ENCODE assay signal across 8 cellular contexts in genomic region chrX:23952984-23953907, GRCh38. TPM values are rescaled to one million over a fixed set of nuclear protein-coding genes. Genes with fewer than 3 reads are reported as not detected.
DNase-seq lines count a peak whose midpoint lies in the region; ATAC-seq and TF ChIP-seq lines count a peak whose summit lies in the region.

No MANE protein-coding gene starts in this region.

- peaks cover under 1% of the 10 kb centered on the region for H3K36me3 Mint-ChIP-seq in activated T-cell treated with anti-CD3 and anti-CD28 coated beads, Interleukin-2, amount 50 U/mL, for 4 hours (ENCODE audit: insufficient read depth)
- no peaks in the 10 kb centered on the region for H3K36me3 Mint-ChIP-seq in mesothelial cell of epicardium

- DNase-seq in NCI-H2227 (lab: John Stamatoyannopoulos, UW; ENCODE audit: unreplicated experiment) = peak; percentile 31
- DNase-seq in activated T-cell treated with anti-CD3 and anti-CD28 coated beads, Interleukin-2, amount 50 U/mL, for 4 hours = peak; percentile 20
- no peak for DNase-seq in mesothelial cell of epicardium (ENCODE audit: low spot score in 2 of 2, unreplicated experiment in 2 of 2)
- DNase-seq in DMS53 (lab: John Stamatoyannopoulos, UW) = no peak
- DNase-seq in NCI-H2171 treated with DMSO at 0.1 percent for 48 hours (lab: John Stamatoyannopoulos, UW) = no peak
- DNase-seq in COLO829 (ENCODE audit: low spot score) = no peak

- peaks cover 17% of the 10 kb centered on the region for H3K4me1 Mint-ChIP-seq in activated T-cell treated with anti-CD3 and anti-CD28 coated beads, Interleukin-2, amount 50 U/mL, for 4 hours (ENCODE audit: low read depth)
- peaks cover 22% of the 10 kb centered on the region for H3K4me1 Mint-ChIP-seq in mesothelial cell of epicardium

- no peak for TF ChIP-seq CTCF in mesothelial cell of epicardium (IDR thresholded peaks at IDR 0.05; ENCODE audit: unreplicated experiment)

- H3K27ac Mint-ChIP-seq in mesothelial cell of epicardium = peak overlapping the region; percentile 78

- no peaks in the 10 kb centered on the region for H3K27me3 Mint-ChIP-seq in activated T-cell treated with anti-CD3 and anti-CD28 coated beads, Interleukin-2, amount 50 U/mL, for 4 hours (ENCODE audit: low read depth)
- no peaks in the 10 kb centered on the region for H3K27me3 Mint-ChIP-seq in mesothelial cell of epicardium (ENCODE audit: low read depth)

- H3K9me3 Mint-ChIP-seq in activated T-cell treated with anti-CD3 and anti-CD28 coated beads, Interleukin-2, amount 50 U/mL, for 4 hours = no peaks in the 10 kb centered on the region
- H3K9me3 Mint-ChIP-seq in mesothelial cell of epicardium = no peaks in the 10 kb centered on the region

- peak overlapping the region; percentile 81 for H3K4me3 Mint-ChIP-seq in activated T-cell treated with anti-CD3 and anti-CD28 coated beads, Interleukin-2, amount 50 U/mL, for 4 hours
- H3K4me3 Mint-ChIP-seq in mesothelial cell of epicardium = no peak overlapping the region

- ATAC-seq in GM18873 (IDR thresholded peaks at IDR 0.05; ENCODE audit: low FRiP score, unreplicated experiment) (peak; percentile 87), HG02852 (IDR thresholded peaks at IDR 0.05; ENCODE audit: unreplicated experiment) (peak; percentile 96)
- ATAC-seq in activated T-cell treated with anti-CD3 and anti-CD28 coated beads, Interleukin-2, amount 50 U/mL, for 4 hours = peak; percentile 94 to 96

RNA-seq across cellular contexts. Expression of gene CXorf58, which starts 45.4 kb away (rescaled TPM):
- under 1 TPM in 1 of 3 donors, not detected in 2; 0.83 TPM for total RNA-seq in activated T-cell treated with anti-CD3 and anti-CD28 coated beads, Interleukin-2, amount 50 U/mL, for 4 hours
- 0.13 TPM in 1 of 3 replicates, not detected in the others for total RNA-seq in mesothelial cell of epicardium

RNA-seq across cellular contexts. Expression of gene APOO, which starts 45.5 kb away (rescaled TPM):
- total RNA-seq in activated T-cell treated with anti-CD3 and anti-CD28 coated beads, Interleukin-2, amount 50 U/mL, for 4 hours = 10 to 100 TPM; 29.7 to 36.7 (median 31.8) TPM
- 45.2 to 55.7 TPM (median 50.5 TPM) in 3 replicates for total RNA-seq in mesothelial cell of epicardium

Comparison
In these comparisons a context has a peak if more than half of its experiments do, and no peak if none do; other contexts are left out.
1. DNase-seq: peak in NCI-H2227 (single experiment) and activated T-cell treated with anti-CD3 and anti-CD28 coated beads, Interleukin-2, amount 50 U/mL, for 4 hours (single experiment); none in mesothelial cell of epicardium (0 of 2), DMS53 (single experiment), NCI-H2171 treated with DMSO at 0.1 percent for 48 hours (single experiment) and COLO829 (single experiment).
2. Peak in every context shown above with its lines, with median percentiles within 50 percentile points of each other: ATAC-seq.